ENCODE assay signal across 16 cellular contexts in genomic region chr17:78391051-78391431, GRCh38. TPM values are rescaled to one million over a fixed set of nuclear protein-coding genes. Genes with fewer than 3 reads are reported as not detected.
A peak's percentile ranks its signal among the peaks of the same experiment; 100 is the strongest.
DNase-seq lines count a peak whose midpoint lies in the region; ATAC-seq, FAIRE-seq and TF ChIP-seq lines count a peak whose summit lies in the region.
"Had no signal": no experiment of that assay in that cellular context is flagged by ENCODE, and none has a peak within 500 bp of the region (broad histone marks: within the 10 kb centered on the region; RNA-seq: fewer than 3 reads in every experiment).

No MANE protein-coding gene starts in this region.

- H3K79me2 ChIP-seq in osteoblast (ENCODE audit: insufficient read depth, low read length), result peaks cover 92% of the 10 kb centered on the region
- H3K79me2 ChIP-seq in Karpas-422 (ENCODE audit: low read length), result peaks cover 65% of the 10 kb centered on the region

- H4K20me1 ChIP-seq in BLaER1 treated with 17β-estradiol and CSF1 and Interleukin-3, amounts not matched to agents 10 nM and 100 nM, result peaks cover 48 to 99% (median 70%) of the 10 kb centered on the region in 11 experiments; a peak in 21 of 22 replicates
- peaks cover 5% of the 10 kb centered on the region for H4K20me1 ChIP-seq in osteoblast (ENCODE audit: insufficient read depth, low read length)
- peaks cover 18% of the 10 kb centered on the region for H4K20me1 ChIP-seq in Karpas-422 (ENCODE audit: insufficient read depth, low read depth, low read length)

- POLR2A ChIA-PET in A549 (lab: Yijun Ruan, JAX), result interaction anchor here (1.1 kb wide), 1 partner anchor 30 kb away, joined by 3 read pairs; no protein-coding TSS in a partner anchor

- ATAC-seq in A549, result no peak
- ATAC-seq in GM21825 (IDR thresholded peaks at IDR 0.05; ENCODE audit: unreplicated experiment), result no peak
- ATAC-seq: esophagus mucosa had no signal

- no peak for TF ChIP-seq RAD21 in A549 (conservative IDR thresholded peaks at IDR 0.05 in 1 of 2, IDR thresholded peaks at IDR 0.05 in 1 of 2)

- no peak for FAIRE-seq in A549 (lab: Jason Lieb, UNC)

- no peak for TF ChIP-seq EP300 in A549 (IDR thresholded peaks at IDR 0.05)

- H3K4me2 ChIP-seq in A549 (peak overlapping the region; percentile 59), osteoblast (ENCODE audit: insufficient read depth, low read length) (peak overlapping the region; percentile 55), Karpas-422 (ENCODE audit: low read depth, low read length, poor library complexity, severe bottlenecking) (no peak overlapping the region)
- peak overlapping the region in 9 of 11 experiments; percentile 49 to 99 (median 95); a peak in 13 of 22 replicates for H3K4me2 ChIP-seq in BLaER1 treated with 17β-estradiol and CSF1 and Interleukin-3, amounts not matched to agents 10 nM and 100 nM

- H3K9me2 ChIP-seq in Karpas-422 (replicated peaks; ENCODE audit: insufficient read depth, low read length), result no peaks in the 10 kb centered on the region

- in situ Hi-C loops in brain microvascular endothelial cell (cut with HindIII; ENCODE audit: low pct_ligation_motif_present, low sequenced_read_pairs), result no loop called here

- no peaks in the 10 kb centered on the region for H3K9me3 ChIP-seq in A549
- no peaks in the 10 kb centered on the region for H3K9me3 ChIP-seq in BLaER1 treated with 17β-estradiol and CSF1 and Interleukin-3, amounts not matched to agents 10 nM and 100 nM (replicated peaks in 1 of 11)
- H3K9me3 ChIP-seq in osteoblast (ENCODE audit: low read depth, low read length), result no peaks in the 10 kb centered on the region
- H3K9me3 ChIP-seq in Karpas-422 (ENCODE audit: low read length), result no peaks in the 10 kb centered on the region

- peak overlapping the region in 4 of 11 experiments; percentile 18 to 47 (median 35); a peak in 6 of 22 replicates for H3K9ac ChIP-seq in BLaER1 treated with 17β-estradiol and CSF1 and Interleukin-3, amounts not matched to agents 10 nM and 100 nM
- no peak overlapping the region for H3K9ac ChIP-seq in Karpas-422 (ENCODE audit: low read length)

- peaks cover 36% of the 10 kb centered on the region for H3K4me1 ChIP-seq in A549
- H3K4me1 ChIP-seq in BLaER1 treated with 17β-estradiol and CSF1 and Interleukin-3, amounts not matched to agents 10 nM and 100 nM, result peaks cover 45 to 85% (median 71%) of the 10 kb centered on the region in 10 experiments
- H3K4me1 ChIP-seq in osteoblast (ENCODE audit: insufficient read depth, low read length), result peaks cover 42% of the 10 kb centered on the region
- H3K4me1 ChIP-seq in Karpas-422 (ENCODE audit: low read length), result peaks cover 23% of the 10 kb centered on the region

- TF ChIP-seq CTCF in A549 (IDR thresholded peaks at IDR 0.05) (no peak), brain microvascular endothelial cell (IDR thresholded peaks at IDR 0.05; ENCODE audit: low read depth, low read length, missing control alignments) (no peak), osteoblast (IDR thresholded peaks at IDR 0.05; ENCODE audit: extremely low read depth, low read depth, low read length) (no peak)

- TF ChIP-seq POLR2A in A549 (IDR thresholded peaks at IDR 0.05; ENCODE audit: low read length), result no peak

- H3K4me3 ChIP-seq in A549, result no peak overlapping the region
- no peak overlapping the region for H3K4me3 ChIP-seq in BLaER1 treated with 17β-estradiol and CSF1 and Interleukin-3, amounts not matched to agents 10 nM and 100 nM
- H3K4me3 ChIP-seq in brain microvascular endothelial cell (ENCODE audit: low read depth, low read length), result no peak overlapping the region
- H3K4me3 ChIP-seq in osteoblast (ENCODE audit: insufficient read depth, low read length), result no peak overlapping the region
- no peak overlapping the region for H3K4me3 ChIP-seq in Karpas-422 (ENCODE audit: low read length)

- CTCF ChIA-PET in A549 (lab: Yijun Ruan, JAX), result interaction anchor here (0.9 to 5.1 kb wide), 12 partner anchors 8 to 317 kb away, joined by 3 to 47 read pairs (median 7); partner anchors contain the start of genes PGS1 and SOCS3

- H3K36me3 ChIP-seq in BLaER1 treated with 17β-estradiol and CSF1 and Interleukin-3, amounts not matched to agents 10 nM and 100 nM, result peaks cover 52 to 68% (median 60%) of the 10 kb centered on the region in 11 experiments
- H3K36me3 ChIP-seq in brain microvascular endothelial cell (replicated peaks) (no peaks in the 10 kb centered on the region), osteoblast (ENCODE audit: insufficient read depth, low read length) (peaks cover 16% of the 10 kb centered on the region), Karpas-422 (ENCODE audit: insufficient read depth, low read length) (no peaks in the 10 kb centered on the region)

- H2AFZ ChIP-seq in osteoblast (ENCODE audit: low read length), result no peak overlapping the region
- H2AFZ ChIP-seq in Karpas-422 (ENCODE audit: low read length), result no peak overlapping the region

- DNase-seq in A549 (ENCODE audit: low read depth in 1 of 2, low spot score in 1 of 2), result no peak
- DNase-seq in brain microvascular endothelial cell, result no peak
- DNase-seq in osteoblast (ENCODE audit: insufficient read length, low spot score, missing footprints), result no peak
- no peak for DNase-seq in DMS79 (lab: John Stamatoyannopoulos, UW)
- DNase-seq in Karpas-422, result no peak
- DNase-seq: activated B cell treated with CpG ODN at 0.5 μM for 24 hours; amygdala; DND-41; GOT3; NCI-H2081; NCI-H526 treated with DMSO at 0.1 percent for 48 hours; stimulated activated CD8-positive, alpha-beta memory T cell treated with anti-CD3 and anti-CD28 coated beads, Interleukin-4, amount 100 ng/mL, for 48 hours had no signal

- 96% methylated on average over 11 of the region's 11 CpGs for WGBS in A549 (ENCODE audit: missing lambda C conversion rate)

- H3K27me3 ChIP-seq in BLaER1 treated with 17β-estradiol and CSF1 and Interleukin-3, amounts not matched to agents 10 nM and 100 nM, result no peaks in the 10 kb centered on the region
- H3K27me3 ChIP-seq in brain microvascular endothelial cell (replicated peaks) (no peaks in the 10 kb centered on the region), osteoblast (ENCODE audit: insufficient read depth, low read length) (no peaks in the 10 kb centered on the region), Karpas-422 (ENCODE audit: low read length) (no peaks in the 10 kb centered on the region)

- H3K27ac ChIP-seq in A549 (peak overlapping the region; percentile 49 to 82; a peak in 5 of 6 replicates), brain microvascular endothelial cell (peak overlapping the region; percentile 88), osteoblast (ENCODE audit: low read depth, low read length) (peak overlapping the region; percentile 85), Karpas-422 (ENCODE audit: low read length) (no peak overlapping the region)
- peak overlapping the region in 7 of 11 experiments; percentile 7 to 98 (median 90); a peak in 9 of 22 replicates for H3K27ac ChIP-seq in BLaER1 treated with 17β-estradiol and CSF1 and Interleukin-3, amounts not matched to agents 10 nM and 100 nM
- H3K27ac ChIP-seq: C4-2B had no signal

TF ChIP-seq in A549, 52 proteins besides CTCF, POLR2A, EP300 and RAD21:
- TF ChIP-seq MYC (IDR thresholded peaks at IDR 0.05; ENCODE audit: borderline replicate concordance, low read length) (no peak), HEYL (CRISPR knock-in tag; IDR thresholded peaks at IDR 0.05) (no peak), EHF (CRISPR knock-in tag; IDR thresholded peaks at IDR 0.05) (no peak)

RNA-seq across cellular contexts. Expression of gene PGS1, which starts 12.6 kb away (rescaled TPM):
- polyA plus RNA-seq in A549 (2011; rRNA removed) (29.5 and 29.6 TPM in 2 replicates), A549 (2017; fragmentation: RNase III; extraction: RNeasy Plus Mini Kit Qiagen cat#74134 plus additional on column Dnase treatment) (23.4 to 27.0 TPM (median 23.7 TPM) in 3 replicates)
- 41.5 and 50.7 TPM in 2 replicates for polyA plus RNA-seq in A549 (2012; cell fraction: cytosol; rRNA removed)
- polyA plus RNA-seq in A549 (2012; cell fraction: nucleus; rRNA removed), result 111 and 113 TPM in 2 replicates
- 40.0 and 45.8 TPM in 2 replicates for polyA minus RNA-seq in A549 (2011; rRNA and poly(A)+ RNA removed)
- total RNA-seq in osteoblast, result 34.4 and 39.5 TPM in 2 replicates
- 15.9 and 33.3 TPM in 2 replicates for total RNA-seq in Karpas-422 (2014; rRNA removed; shearing (Covaris generic); ENCODE audit: low replicate concordance)

RNA-seq across cellular contexts. Expression of gene SOCS3, which starts 31.2 kb away (rescaled TPM):
- polyA plus RNA-seq in A549 (2011; rRNA removed), result 13.3 and 14.7 TPM in 2 replicates
- 16.7 and 27.8 TPM in 2 replicates for polyA plus RNA-seq in A549 (2012; cell fraction: cytosol; rRNA removed)
- polyA plus RNA-seq in A549 (2012; cell fraction: nucleus; rRNA removed), result 32.8 and 41.8 TPM in 2 replicates
- 10.9 to 13.5 TPM (median 11.5 TPM) in 3 replicates for polyA plus RNA-seq in A549 (2017; fragmentation: RNase III; extraction: RNeasy Plus Mini Kit Qiagen cat#74134 plus additional on column Dnase treatment)
- polyA minus RNA-seq in A549 (2011; rRNA and poly(A)+ RNA removed), result 19.8 and 19.9 TPM in 2 replicates
- total RNA-seq in osteoblast, result 78.1 and 95.2 TPM in 2 replicates
- total RNA-seq in Karpas-422 (2014; rRNA removed; shearing (Covaris generic); ENCODE audit: low replicate concordance), result not detected in 2 replicates

Comparison
In these comparisons a context has a peak if more than half of its experiments do, and no peak if none do; other contexts are left out.
1. RNA of gene SOCS3, which starts 31.2 kb away (total RNA-seq): 78.1 to 95.2 TPM in osteoblast; not detected in Karpas-422; every median in the first group is over 10 times any median in the second.